Comparison of ENCODE assay signal across 19 cellular contexts in genomic region chr1:71638081-71638766, GRCh38.
DNase-seq lines count a peak whose midpoint lies in the region; ATAC-seq, FAIRE-seq and TF ChIP-seq lines count a peak whose summit lies in the region.
"Had no signal": no experiment of that assay in that cellular context is flagged by ENCODE, and none has a peak within 500 bp of the region (broad histone marks: within the 10 kb centered on the region; RNA-seq: fewer than 3 reads in every experiment).

No MANE protein-coding gene starts in this region.

- no peak overlapping the region for H3K27ac ChIP-seq in mammary epithelial cell (ENCODE audit: insufficient read depth, low read depth, low read length)
- H3K27ac ChIP-seq in astrocyte (ENCODE audit: low read depth, low read length) = peak overlapping the region; percentile 42
- peak overlapping the region in 4 of 12 donors; percentile 0 to 38 (median 28) for H3K27ac ChIP-seq in heart left ventricle
- H3K27ac ChIP-seq in adrenal gland = no peak overlapping the region
- H3K27ac ChIP-seq: hepatocyte had no signal

- in situ Hi-C loops in mammary epithelial cell (cut with MboI; ENCODE audit: low sequenced_read_pairs in 2 of 2) = no loop called here

- H3K27me3 ChIP-seq in mammary epithelial cell (ENCODE audit: insufficient read depth, low read length) (no peaks in the 10 kb centered on the region), astrocyte (ENCODE audit: insufficient read depth, low read length) (no peaks in the 10 kb centered on the region), heart left ventricle (no peaks in the 10 kb centered on the region), adrenal gland (no peaks in the 10 kb centered on the region)
- H3K27me3 ChIP-seq: hepatocyte had no signal

- H3K27ac Mint-ChIP-seq in MCF 10A (ENCODE audit: low read depth, unreplicated experiment) = no peak overlapping the region
- H3K27ac Mint-ChIP-seq in astrocyte (ENCODE audit: unreplicated experiment) = no peak overlapping the region
- H3K27ac Mint-ChIP-seq: activated naive CD4-positive, alpha-beta T cell treated with anti-CD3 and anti-CD28 coated beads, Interleukin-2, amount 50 U/mL, for 72 hours; progenitor cell of endocrine pancreas had no signal

- H3K36me3 ChIP-seq in mammary epithelial cell (ENCODE audit: insufficient read depth, low read length) (no peaks in the 10 kb centered on the region), astrocyte (ENCODE audit: insufficient read depth, low read length) (no peaks in the 10 kb centered on the region), heart left ventricle (no peaks in the 10 kb centered on the region), adrenal gland (replicated peaks in 1 of 2) (no peaks in the 10 kb centered on the region)

- peak; percentile 48 for DNase-seq in mammary epithelial cell
- DNase-seq in MCF 10A (ENCODE audit: unreplicated experiment) = no peak
- peak; percentile 80 for DNase-seq in astrocyte (ENCODE audit: low read depth)
- peak in 1 of 5 donors; percentile 22 for DNase-seq in heart left ventricle
- DNase-seq in adrenal gland = no peak
- no peak for DNase-seq in OCI-M2 (lab: John Stamatoyannopoulos, UW; ENCODE audit: unreplicated experiment)
- no peak for DNase-seq in NCI-H1105 treated with DMSO at 0.1 percent for 48 hours (lab: John Stamatoyannopoulos, UW)
- DNase-seq: 8988T, cerebellar nuclear complex, COR-L47, left colon, NCI-H774, RPMI8226, T-helper 2 cell had no signal

- H3K27me3 Mint-ChIP-seq in MCF 10A (ENCODE audit: insufficient read depth, unreplicated experiment) = no peaks in the 10 kb centered on the region
- H3K27me3 Mint-ChIP-seq in astrocyte (ENCODE audit: low read depth, unreplicated experiment) = no peaks in the 10 kb centered on the region

- H3K4me1 ChIP-seq in mammary epithelial cell (ENCODE audit: insufficient read depth, low read length) (no peaks in the 10 kb centered on the region), astrocyte (ENCODE audit: insufficient read depth, low read length) (peaks cover 4% of the 10 kb centered on the region), heart left ventricle (peaks cover 0 to 8% (median 0%) of the 10 kb centered on the region in 12 donors), adrenal gland (replicated peaks in 1 of 2) (no peaks in the 10 kb centered on the region)

- H3K4me3 Mint-ChIP-seq in MCF 10A (ENCODE audit: unreplicated experiment) (no peak overlapping the region), astrocyte (ENCODE audit: unreplicated experiment) (peak overlapping the region; percentile 34)

- peak; percentile 57 to 81 (median 70) for ATAC-seq in heart left ventricle
- ATAC-seq in HG02870 (IDR thresholded peaks at IDR 0.05; ENCODE audit: unreplicated experiment) = no peak
- ATAC-seq: activated naive CD4-positive, alpha-beta T cell treated with anti-CD3 and anti-CD28 coated beads, Interleukin-2, amount 50 U/mL, for 72 hours; left colon had no signal

- intact Hi-C loops in mammary epithelial cell (cut with micrococcal nuclease) (no loop called here), MCF 10A (cut with micrococcal nuclease) (no loop called here), heart left ventricle (cut with DNase I) (no loop called here), adrenal gland (cut with DNase I) (no loop called here)

- BruUV-seq in mammary epithelial cell (replicated peaks; lab: Mats Ljungman, UMichigan) = no TSS peak
- BruUV-seq in MCF 10A (replicated peaks; lab: Mats Ljungman, UMichigan) = no TSS peak

- dilution Hi-C loops in mammary epithelial cell (cut with HindIII; ENCODE audit: low sequenced_read_pairs) = no loop called here

- H2AFZ ChIP-seq in mammary epithelial cell (ENCODE audit: low read depth, low read length) (no peak overlapping the region), astrocyte (ENCODE audit: low read depth, low read length) (no peak overlapping the region)
- H2AFZ ChIP-seq: hepatocyte had no signal

- H3K4me1 Mint-ChIP-seq in MCF 10A (ENCODE audit: insufficient read depth, unreplicated experiment) (peaks cover 5% of the 10 kb centered on the region), astrocyte (ENCODE audit: low read depth, unreplicated experiment) (peaks cover 5% of the 10 kb centered on the region)

- TF ChIP-seq POLR2A in heart left ventricle (IDR thresholded peaks at IDR 0.05) (no peak), adrenal gland (IDR thresholded peaks at IDR 0.05) (no peak)

- H3K79me2 ChIP-seq in mammary epithelial cell (ENCODE audit: insufficient read depth, low read length) (no peaks in the 10 kb centered on the region), astrocyte (ENCODE audit: insufficient read depth, low read length) (no peaks in the 10 kb centered on the region)
- H3K79me2 ChIP-seq: hepatocyte had no signal

- TF ChIP-seq CTCF in mammary epithelial cell (conservative IDR thresholded peaks at IDR 0.05 in 1 of 2, IDR thresholded peaks at IDR 0.05 in 1 of 2; ENCODE audit: extremely low read depth in 1 of 2, insufficient read depth in 1 of 2, low read depth in 1 of 2, low read length in 2 of 2) (no peak), MCF 10A (IDR thresholded peaks at IDR 0.05; ENCODE audit: unreplicated experiment) (no peak), astrocyte (IDR thresholded peaks at IDR 0.05; ENCODE audit: insufficient read depth, low read depth, low read length) (no peak), heart left ventricle (IDR thresholded peaks at IDR 0.05) (no peak), adrenal gland (IDR thresholded peaks at IDR 0.05) (no peak)

- H3K9ac ChIP-seq in mammary epithelial cell (ENCODE audit: insufficient read depth, low read length) = no peak overlapping the region
- H3K9ac ChIP-seq in astrocyte (ENCODE audit: low read length) = no peak overlapping the region

- 37% methylated on average over 4 of the region's 4 CpGs for WGBS in mammary epithelial cell (ENCODE audit: low coverage, missing lambda C conversion rate)
- 32 to 45% (median 40%) methylated on average over 4 of the region's 4 CpGs for WGBS in heart left ventricle, 4 donors
- 50 to 61% (median 61%) methylated on average over 4 of the region's 4 CpGs for WGBS in adrenal gland, 4 donors

- POLR2A ChIA-PET in MCF 10A (lab: Yijun Ruan, JAX) = no interaction called here

- no peak for FAIRE-seq in astrocyte (lab: Jason Lieb, UNC)
- FAIRE-seq: GM18507 had no signal

- CTCF ChIA-PET in mammary epithelial cell (lab: Charles Lee; ENCODE audit: low non-redundant PET) = interaction anchor here (0.6 kb wide), 1 partner anchor 189 kb away, joined by 6 read pairs; no protein-coding TSS in a partner anchor
- CTCF ChIA-PET in MCF 10A (lab: Yijun Ruan, JAX) = no interaction called here

- peaks cover 11% of the 10 kb centered on the region for H3K9me3 Mint-ChIP-seq in MCF 10A (ENCODE audit: unreplicated experiment)
- H3K9me3 Mint-ChIP-seq in astrocyte (ENCODE audit: unreplicated experiment) = peaks cover 3% of the 10 kb centered on the region

- H4K20me1 ChIP-seq in mammary epithelial cell (ENCODE audit: insufficient read depth, low read length) (no peaks in the 10 kb centered on the region), astrocyte (ENCODE audit: insufficient read depth, low read length) (no peaks in the 10 kb centered on the region)

- H3K4me2 ChIP-seq in mammary epithelial cell (ENCODE audit: insufficient read depth, low read depth, low read length) (no peak overlapping the region), astrocyte (ENCODE audit: low read length) (no peak overlapping the region)
- H3K4me2 ChIP-seq: hepatocyte had no signal

- H3K36me3 Mint-ChIP-seq in MCF 10A (ENCODE audit: insufficient read depth, unreplicated experiment) (no peaks in the 10 kb centered on the region), astrocyte (ENCODE audit: low read depth, unreplicated experiment) (no peaks in the 10 kb centered on the region)
- H3K36me3 Mint-ChIP-seq: activated naive CD4-positive, alpha-beta T cell treated with anti-CD3 and anti-CD28 coated beads, Interleukin-2, amount 50 U/mL, for 72 hours had no signal

- H3K4me3 ChIP-seq in mammary epithelial cell (replicated peaks in 1 of 3; ENCODE audit: insufficient read depth in 1 of 3, low read depth in 2 of 3, low read length in 3 of 3) (no peak overlapping the region), astrocyte (ENCODE audit: insufficient read depth, low read depth, low read length) (no peak overlapping the region), heart left ventricle (no peak overlapping the region), adrenal gland (no peak overlapping the region)
- H3K4me3 ChIP-seq: hepatocyte had no signal

- no peaks in the 10 kb centered on the region for H3K9me3 ChIP-seq in mammary epithelial cell (replicated peaks; ENCODE audit: insufficient read depth, low read length)
- H3K9me3 ChIP-seq in astrocyte (ENCODE audit: insufficient read depth, low read depth, low read length) = no peaks in the 10 kb centered on the region
- peaks cover 0 to 11% (median 0%) of the 10 kb centered on the region in 12 donors for H3K9me3 ChIP-seq in heart left ventricle
- no peaks in the 10 kb centered on the region for H3K9me3 ChIP-seq in adrenal gland (replicated peaks in 1 of 3)

Comparison
In these comparisons a context has a peak if more than half of its experiments do, and no peak if none do; other contexts are left out.
1. DNase-seq: peak in mammary epithelial cell (single experiment) and astrocyte (single experiment); none in MCF 10A (single experiment), adrenal gland (0 of 7), OCI-M2 (single experiment) and NCI-H1105 treated with DMSO at 0.1 percent for 48 hours (single experiment).